In the genomic region with DNA sequence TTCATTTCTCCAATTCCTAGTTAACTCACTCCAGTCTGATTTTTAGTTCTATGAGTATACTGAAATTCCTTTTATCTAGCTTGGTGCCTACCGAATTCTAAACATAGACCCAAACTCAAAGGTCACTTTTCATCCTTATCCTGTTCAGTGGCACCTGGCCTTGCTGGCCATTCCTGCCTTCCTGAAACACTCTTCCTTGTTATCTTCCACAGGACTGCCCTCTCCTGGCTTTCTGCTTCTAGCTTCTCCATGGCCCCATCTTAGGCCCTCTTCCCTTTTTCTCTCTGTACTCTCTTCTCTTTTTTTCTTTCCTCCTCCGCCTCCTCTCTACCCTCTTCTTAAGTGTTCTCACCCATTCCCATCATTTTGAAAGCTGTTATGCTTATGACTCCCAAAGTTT, we compare ENCODE assay signal across 21 cellular contexts.
A peak's percentile ranks its signal among the peaks of the same experiment; 100 is the strongest.
DNase-seq lines count a peak whose midpoint lies in the region; ATAC-seq and TF ChIP-seq lines count a peak whose summit lies in the region.
"Had no signal": no experiment of that assay in that cellular context is flagged by ENCODE, and none has a peak within 500 bp of the region (broad histone marks: within the 10 kb centered on the region; RNA-seq: fewer than 3 reads in every experiment).

No MANE protein-coding gene starts in this region.

- H3K9me3 ChIP-seq in heart left ventricle, result no peaks in the 10 kb centered on the region
- no peaks in the 10 kb centered on the region for H3K9me3 ChIP-seq in mucosa of descending colon
- no peaks in the 10 kb centered on the region for H3K9me3 ChIP-seq in uterus
- H3K9me3 ChIP-seq: adrenal gland, sigmoid colon had no signal

- no peaks in the 10 kb centered on the region for H3K9me3 Mint-ChIP-seq in activated T-cell treated with anti-CD3 and anti-CD28 coated beads, Interleukin-2, amount 50 U/mL, for 24 hours
- H3K9me3 Mint-ChIP-seq: activated CD4-positive, alpha-beta T cell treated with anti-CD3 and anti-CD28 coated beads, Interleukin-2, amount 10 ng/mL, durations not matched to agents 7 days and 5 days; CD4-positive, alpha-beta memory T cell had no signal

- H3K27me3 ChIP-seq in heart left ventricle (no peaks in the 10 kb centered on the region), uterus (no peaks in the 10 kb centered on the region)
- H3K27me3 ChIP-seq: adrenal gland, sigmoid colon had no signal

- H3K27ac ChIP-seq in heart left ventricle, result peak overlapping the region; percentile 9 to 76 (median 54)
- peak overlapping the region; percentile 51 for H3K27ac ChIP-seq in uterus

- TF ChIP-seq CTCF in heart left ventricle (IDR thresholded peaks at IDR 0.05), result peak in 1 of 12 donors; percentile 12
- TF ChIP-seq CTCF in choroid plexus epithelial cell (conservative IDR thresholded peaks at IDR 0.05; ENCODE audit: low read depth, low read length), result peak; percentile 29
- TF ChIP-seq CTCF in mucosa of descending colon (IDR thresholded peaks at IDR 0.05), result no peak
- TF ChIP-seq CTCF in uterus (IDR thresholded peaks at IDR 0.05), result no peak

- H3K4me1 Mint-ChIP-seq in activated T-cell treated with anti-CD3 and anti-CD28 coated beads, Interleukin-2, amount 50 U/mL, for 24 hours (ENCODE audit: low read depth), result no peaks in the 10 kb centered on the region
- H3K4me1 Mint-ChIP-seq: activated CD4-positive, alpha-beta T cell treated with anti-CD3 and anti-CD28 coated beads, Interleukin-2, amount 10 ng/mL, durations not matched to agents 7 days and 5 days had no signal

- WGBS in heart left ventricle, 4 donors, result 63 to 79% (median 73%) methylated on average over 2 of the region's 2 CpGs

- DNase-seq in heart left ventricle (no peak), Right ventricle myocardium inferior (ENCODE audit: missing footprints) (no peak), choroid plexus epithelial cell (ENCODE audit: low read depth) (no peak), mucosa of descending colon (peak in 1 of 3 donors; percentile 28), uterus (no peak), hippocampal formation (lab: John Stamatoyannopoulos, UW) (no peak)
- DNase-seq in activated T-cell treated with anti-CD3 and anti-CD28 coated beads, Interleukin-2, amount 50 U/mL, for 24 hours, result no peak
- DNase-seq: activated CD4-positive, alpha-beta T cell treated with anti-CD3 and anti-CD28 coated beads, Interleukin-2, amount 10 ng/mL, durations not matched to agents 7 days and 5 days; activated gamma-delta T cell; adrenal gland; CD4-positive, alpha-beta memory T cell; central memory CD4-positive, alpha-beta T cell; DMS53; effector CD4-positive, alpha-beta T cell; glutamatergic neuron; NCI-H2029; sigmoid colon; T-helper 1 cell had no signal

- peaks cover 0 to 18% (median 0%) of the 10 kb centered on the region in 9 donors for H3K36me3 ChIP-seq in heart left ventricle
- H3K36me3 ChIP-seq in mucosa of descending colon (ENCODE audit: low read depth), result no peaks in the 10 kb centered on the region
- H3K36me3 ChIP-seq in uterus, result no peaks in the 10 kb centered on the region
- H3K36me3 ChIP-seq: adrenal gland had no signal

- H3K4me1 ChIP-seq in heart left ventricle (peaks cover 6 to 67% (median 35%) of the 10 kb centered on the region in 12 donors), mucosa of descending colon (ENCODE audit: low read depth) (peaks cover 19% of the 10 kb centered on the region), uterus (peaks cover 0 to 18% of the 10 kb centered on the region in 2 donors)

- no peaks in the 10 kb centered on the region for H3K27me3 Mint-ChIP-seq in activated T-cell treated with anti-CD3 and anti-CD28 coated beads, Interleukin-2, amount 50 U/mL, for 24 hours
- H3K27me3 Mint-ChIP-seq: activated CD4-positive, alpha-beta T cell treated with anti-CD3 and anti-CD28 coated beads, Interleukin-2, amount 10 ng/mL, durations not matched to agents 7 days and 5 days; CD4-positive, alpha-beta memory T cell had no signal

- intact Hi-C loops in heart left ventricle (cut with DNase I) (no loop called here), Right ventricle myocardium inferior (cut with DNase I) (no loop called here), mucosa of descending colon (cut with DNase I, micrococcal nuclease) (no loop called here), uterus (cut with DNase I; ENCODE audit: low total_unique reads) (no loop called here)

- H3K27ac Mint-ChIP-seq in activated T-cell treated with anti-CD3 and anti-CD28 coated beads, Interleukin-2, amount 50 U/mL, for 24 hours, result no peak overlapping the region
- H3K27ac Mint-ChIP-seq: activated CD4-positive, alpha-beta T cell treated with anti-CD3 and anti-CD28 coated beads, Interleukin-2, amount 10 ng/mL, durations not matched to agents 7 days and 5 days; CD4-positive, alpha-beta memory T cell had no signal

- H3K4me3 ChIP-seq in heart left ventricle (peak overlapping the region in 1 of 12 donors; percentile 3), choroid plexus epithelial cell (ENCODE audit: low read depth, low read length) (no peak overlapping the region), mucosa of descending colon (no peak overlapping the region), uterus (no peak overlapping the region)
- H3K4me3 ChIP-seq: adrenal gland, GM12878, K562, sigmoid colon had no signal

- no peak for TF ChIP-seq POLR2A in heart left ventricle (IDR thresholded peaks at IDR 0.05)
- no peak for TF ChIP-seq POLR2A in uterus (IDR thresholded peaks at IDR 0.05)

- H3K4me3 Mint-ChIP-seq in activated T-cell treated with anti-CD3 and anti-CD28 coated beads, Interleukin-2, amount 50 U/mL, for 24 hours, result no peak overlapping the region
- H3K4me3 Mint-ChIP-seq: activated CD4-positive, alpha-beta T cell treated with anti-CD3 and anti-CD28 coated beads, Interleukin-2, amount 10 ng/mL, durations not matched to agents 7 days and 5 days; CD4-positive, alpha-beta memory T cell had no signal

- H3K36me3 Mint-ChIP-seq in activated T-cell treated with anti-CD3 and anti-CD28 coated beads, Interleukin-2, amount 50 U/mL, for 24 hours (ENCODE audit: low read depth), result peaks cover 29% of the 10 kb centered on the region

- ATAC-seq in heart left ventricle (peak in 2 of 4 donors; percentile 10 to 38), Right ventricle myocardium inferior (no peak), mucosa of descending colon (peak; percentile 70), HG03135 (IDR thresholded peaks at IDR 0.05; ENCODE audit: unreplicated experiment) (no peak)
- ATAC-seq: GM12878, K562 had no signal
